1 cellular context compared by ENCODE assay signal in the genomic region with DNA sequence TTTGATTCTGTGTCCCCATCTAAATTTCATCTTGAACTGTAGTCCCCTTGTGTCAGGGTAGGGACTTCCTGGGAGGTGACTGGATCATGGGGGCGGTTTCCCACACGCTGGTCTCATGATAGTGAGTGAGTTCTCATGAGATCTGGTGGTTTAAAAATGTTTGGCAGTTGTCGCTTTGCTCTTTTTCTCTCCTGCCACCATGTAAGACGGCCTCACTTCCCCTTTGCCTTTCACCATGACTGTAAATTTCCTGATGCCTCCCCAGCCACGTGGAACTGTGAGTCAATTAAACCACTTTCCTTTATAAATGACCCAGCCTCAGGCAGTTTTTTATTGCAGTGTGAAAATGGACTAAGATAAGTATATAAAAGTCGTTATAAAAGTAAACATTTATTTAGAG.
TF ChIP-seq lines count a peak whose summit lies in the region.

No MANE protein-coding gene starts in this region.

TF ChIP-seq in GM12878, 131 proteins besides CTCF, POLR2A, EP300 and RAD21 (continued from another document):
- TF ChIP-seq, protein P1, sequence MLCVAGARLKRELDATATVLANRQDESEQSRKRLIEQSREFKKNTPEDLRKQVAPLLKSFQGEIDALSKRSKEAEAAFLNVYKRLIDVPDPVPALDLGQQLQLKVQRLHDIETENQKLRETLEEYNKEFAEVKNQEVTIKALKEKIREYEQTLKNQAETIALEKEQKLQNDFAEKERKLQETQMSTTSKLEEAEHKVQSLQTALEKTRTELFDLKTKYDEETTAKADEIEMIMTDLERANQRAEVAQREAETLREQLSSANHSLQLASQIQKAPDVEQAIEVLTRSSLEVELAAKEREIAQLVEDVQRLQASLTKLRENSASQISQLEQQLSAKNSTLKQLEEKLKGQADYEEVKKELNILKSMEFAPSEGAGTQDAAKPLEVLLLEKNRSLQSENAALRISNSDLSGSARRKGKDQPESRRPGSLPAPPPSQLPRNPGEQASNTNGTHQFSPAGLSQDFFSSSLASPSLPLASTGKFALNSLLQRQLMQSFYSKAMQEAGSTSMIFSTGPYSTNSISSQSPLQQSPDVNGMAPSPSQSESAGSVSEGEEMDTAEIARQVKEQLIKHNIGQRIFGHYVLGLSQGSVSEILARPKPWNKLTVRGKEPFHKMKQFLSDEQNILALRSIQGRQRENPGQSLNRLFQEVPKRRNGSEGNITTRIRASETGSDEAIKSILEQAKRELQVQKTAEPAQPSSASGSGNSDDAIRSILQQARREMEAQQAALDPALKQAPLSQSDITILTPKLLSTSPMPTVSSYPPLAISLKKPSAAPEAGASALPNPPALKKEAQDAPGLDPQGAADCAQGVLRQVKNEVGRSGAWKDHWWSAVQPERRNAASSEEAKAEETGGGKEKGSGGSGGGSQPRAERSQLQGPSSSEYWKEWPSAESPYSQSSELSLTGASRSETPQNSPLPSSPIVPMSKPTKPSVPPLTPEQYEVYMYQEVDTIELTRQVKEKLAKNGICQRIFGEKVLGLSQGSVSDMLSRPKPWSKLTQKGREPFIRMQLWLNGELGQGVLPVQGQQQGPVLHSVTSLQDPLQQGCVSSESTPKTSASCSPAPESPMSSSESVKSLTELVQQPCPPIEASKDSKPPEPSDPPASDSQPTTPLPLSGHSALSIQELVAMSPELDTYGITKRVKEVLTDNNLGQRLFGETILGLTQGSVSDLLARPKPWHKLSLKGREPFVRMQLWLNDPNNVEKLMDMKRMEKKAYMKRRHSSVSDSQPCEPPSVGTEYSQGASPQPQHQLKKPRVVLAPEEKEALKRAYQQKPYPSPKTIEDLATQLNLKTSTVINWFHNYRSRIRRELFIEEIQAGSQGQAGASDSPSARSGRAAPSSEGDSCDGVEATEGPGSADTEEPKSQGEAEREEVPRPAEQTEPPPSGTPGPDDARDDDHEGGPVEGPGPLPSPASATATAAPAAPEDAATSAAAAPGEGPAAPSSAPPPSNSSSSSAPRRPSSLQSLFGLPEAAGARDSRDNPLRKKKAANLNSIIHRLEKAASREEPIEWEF (IDR thresholded peaks at IDR 0.05; ENCODE audit: insufficient replicate concordance, low read depth, low read length): no peak
- no peak for TF ChIP-seq MEF2B (IDR thresholded peaks at IDR 0.05; ENCODE audit: partially characterized antibody, poor library complexity, severe bottlenecking)
- no peak for TF ChIP-seq E4F1 (IDR thresholded peaks at IDR 0.05; ENCODE audit: borderline replicate concordance, partially characterized antibody)
- TF ChIP-seq HDGF (IDR thresholded peaks at IDR 0.05): no peak
- TF ChIP-seq HDAC2 (IDR thresholded peaks at IDR 0.05): no peak
- no peak for TF ChIP-seq ZNF24 (IDR thresholded peaks at IDR 0.05)
- TF ChIP-seq TBL1XR1 (IDR thresholded peaks at IDR 0.05; ENCODE audit: low read depth, low read length): no peak
- no peak for TF ChIP-seq KAT2A (conservative IDR thresholded peaks at IDR 0.05; ENCODE audit: control insufficient read depth, low read depth, low read length)
- peak; percentile 41 for TF ChIP-seq NFIC (IDR thresholded peaks at IDR 0.05; ENCODE audit: low read depth, low read length)
- no peak; the same call in 1 of the 2 replicates for TF ChIP-seq NBN (IDR thresholded peaks at IDR 0.05)
- no peak for TF ChIP-seq MTA3 (IDR thresholded peaks at IDR 0.05; ENCODE audit: borderline replicate concordance, low read length)
- TF ChIP-seq SPI1 (IDR thresholded peaks at IDR 0.05; ENCODE audit: borderline replicate concordance, insufficient read depth, low read depth, low read length): peak; percentile 89
- TF ChIP-seq RELA (IDR thresholded peaks at IDR 0.05; ENCODE audit: borderline replicate concordance, partially characterized antibody): no peak
- no peak for TF ChIP-seq NFYA (IDR thresholded peaks at IDR 0.05; ENCODE audit: borderline replicate concordance, low read depth, low read length)
- peak; percentile 54 to 62; a peak in 2 of 4 replicates for TF ChIP-seq IKZF2 (IDR thresholded peaks at IDR 0.05)
- TF ChIP-seq, protein P2, sequence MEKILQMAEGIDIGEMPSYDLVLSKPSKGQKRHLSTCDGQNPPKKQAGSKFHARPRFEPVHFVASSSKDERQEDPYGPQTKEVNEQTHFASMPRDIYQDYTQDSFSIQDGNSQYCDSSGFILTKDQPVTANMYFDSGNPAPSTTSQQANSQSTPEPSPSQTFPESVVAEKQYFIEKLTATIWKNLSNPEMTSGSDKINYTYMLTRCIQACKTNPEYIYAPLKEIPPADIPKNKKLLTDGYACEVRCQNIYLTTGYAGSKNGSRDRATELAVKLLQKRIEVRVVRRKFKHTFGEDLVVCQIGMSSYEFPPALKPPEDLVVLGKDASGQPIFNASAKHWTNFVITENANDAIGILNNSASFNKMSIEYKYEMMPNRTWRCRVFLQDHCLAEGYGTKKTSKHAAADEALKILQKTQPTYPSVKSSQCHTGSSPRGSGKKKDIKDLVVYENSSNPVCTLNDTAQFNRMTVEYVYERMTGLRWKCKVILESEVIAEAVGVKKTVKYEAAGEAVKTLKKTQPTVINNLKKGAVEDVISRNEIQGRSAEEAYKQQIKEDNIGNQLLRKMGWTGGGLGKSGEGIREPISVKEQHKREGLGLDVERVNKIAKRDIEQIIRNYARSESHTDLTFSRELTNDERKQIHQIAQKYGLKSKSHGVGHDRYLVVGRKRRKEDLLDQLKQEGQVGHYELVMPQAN (conservative IDR thresholded peaks at IDR 0.05): no peak
- no peak for TF ChIP-seq NR2C1 (IDR thresholded peaks at IDR 0.05)
- no peak for TF ChIP-seq ZBTB40 (IDR thresholded peaks at IDR 0.05; ENCODE audit: borderline replicate concordance)
